In genomic region chr7:32988148-32988547, GRCh38 we compare ENCODE assay signal across 8 cellular contexts.
A peak's percentile ranks its signal among the peaks of the same experiment; 100 is the strongest.
DNase-seq lines count a peak whose midpoint lies in the region; ATAC-seq and TF ChIP-seq lines count a peak whose summit lies in the region.
"Not testable (repeated sequence)": the region's sequence is repeated elsewhere in the genome, so short reads cannot be mapped to it uniquely, and the experiment has no call there.

No MANE protein-coding gene starts in this region.

- H3K4me1 ChIP-seq in BLaER1, result peaks cover 26% of the 10 kb centered on the region

- not testable (repeated sequence) for H4K20me1 ChIP-seq in BLaER1

- ATAC-seq in GM18858 (IDR thresholded peaks at IDR 0.05; ENCODE audit: unreplicated experiment), result peak; percentile 74
- peak; percentile 62 for ATAC-seq in GM21367 (IDR thresholded peaks at IDR 0.05; ENCODE audit: unreplicated experiment)
- peak; percentile 83 for ATAC-seq in HG02610 (IDR thresholded peaks at IDR 0.05; ENCODE audit: unreplicated experiment)
- ATAC-seq in HG03108 (IDR thresholded peaks at IDR 0.05; ENCODE audit: unreplicated experiment), result peak; percentile 86

- peaks cover 33% of the 10 kb centered on the region for H3K27me3 ChIP-seq in BLaER1

- peak overlapping the region; percentile 32 for H3K4me2 ChIP-seq in BLaER1

- not testable (repeated sequence) for H3K27ac ChIP-seq in BLaER1

- TF ChIP-seq CTCF in epithelial cell of esophagus (IDR thresholded peaks at IDR 0.05; ENCODE audit: insufficient read depth, low read depth, low read length, missing control alignments), result not testable (repeated sequence)

- H3K4me3 ChIP-seq in BLaER1; epithelial cell of esophagus (ENCODE audit: low read length): not testable (repeated sequence)

- not testable (repeated sequence) for H3K9me3 ChIP-seq in BLaER1

- H3K36me3 ChIP-seq in BLaER1, result not testable (repeated sequence)

- not testable (repeated sequence) for H3K9ac ChIP-seq in BLaER1

- DNase-seq in NCI-H1417 (lab: John Stamatoyannopoulos, UW) (peak in 2 of 3 experiments; percentile 38 to 70), SIG-M5 (lab: John Stamatoyannopoulos, UW) (peak; percentile 25), epithelial cell of esophagus (ENCODE audit: low read depth) (peak; percentile 16)
